ENCODE assay signal across 9 cellular contexts in the genomic region with DNA sequence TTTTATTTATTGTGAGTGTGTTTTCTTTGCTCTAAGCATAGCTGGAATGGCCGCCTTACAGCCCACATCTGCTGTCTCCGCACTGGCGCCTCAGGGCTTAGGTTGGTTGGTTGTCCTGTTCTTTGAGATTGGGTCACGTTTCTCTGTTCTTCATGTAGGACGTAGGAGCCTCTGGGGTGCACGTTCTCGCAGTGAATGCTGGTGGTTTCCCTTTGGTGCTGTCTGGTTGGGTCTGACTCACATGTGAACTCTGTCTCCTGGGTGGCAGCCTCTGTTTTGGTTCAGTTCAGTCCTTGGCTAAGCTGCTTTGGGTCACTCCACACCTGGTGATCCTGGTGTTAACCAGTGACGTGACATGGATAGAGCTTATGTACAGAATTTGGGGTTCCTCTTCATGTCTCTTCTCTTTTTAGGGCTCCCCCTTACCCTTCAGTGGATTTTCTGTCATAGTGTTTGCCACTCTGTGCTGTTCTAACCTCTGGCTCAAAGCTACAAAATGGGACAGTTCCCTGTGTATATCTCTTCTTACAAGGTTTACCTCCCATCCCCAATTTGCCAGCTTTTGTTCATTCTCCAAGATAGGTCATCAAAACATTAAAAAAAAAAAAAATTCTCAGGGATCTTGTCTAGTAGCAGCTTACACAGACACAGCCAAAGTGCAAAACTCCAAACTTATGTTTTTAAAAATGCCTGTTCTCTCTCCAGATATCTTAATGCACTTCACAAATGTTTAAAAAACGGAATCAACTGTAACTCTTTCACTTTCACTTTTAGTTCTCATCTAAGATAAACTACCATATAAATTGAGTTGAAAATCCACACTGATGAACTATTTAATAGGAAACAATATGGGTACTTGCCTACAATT. TPM values are rescaled to one million over a fixed set of nuclear protein-coding genes. Genes with fewer than 3 reads are reported as not detected.
DNase-seq lines count a peak whose midpoint lies in the region; ATAC-seq and TF ChIP-seq lines count a peak whose summit lies in the region.
"Had no signal": no experiment of that assay in that cellular context is flagged by ENCODE, and none has a peak within 500 bp of the region (broad histone marks: within the 10 kb centered on the region; RNA-seq: fewer than 3 reads in every experiment).

No MANE protein-coding gene starts in this region.

- DNase-seq in T-helper 2 cell: peak in 4 of 5 experiments; percentile 31 to 86 (median 66)
- peak; percentile 73 for DNase-seq in central memory CD4-positive, alpha-beta T cell
- DNase-seq in ureter (ENCODE audit: low spot score): peak; percentile 34
- no peak for DNase-seq in endothelial cell (ENCODE audit: low spot score)
- no peak for DNase-seq in NCI-H524 treated with DMSO at 0.1 percent for 48 hours (lab: John Stamatoyannopoulos, UW)

- no peak overlapping the region for H3K27ac Mint-ChIP-seq in endothelial cell (ENCODE audit: unreplicated experiment)

- peaks cover 10% of the 10 kb centered on the region for H3K27me3 Mint-ChIP-seq in endothelial cell (ENCODE audit: unreplicated experiment)

- peaks cover 14% of the 10 kb centered on the region in 2 experiments for H3K4me1 ChIP-seq in neutrophil (ENCODE audit: control insufficient read depth in 1 of 2, insufficient read depth in 1 of 2, low read depth in 1 of 2, low read length in 1 of 2)

- no peaks in the 10 kb centered on the region for H3K9me3 Mint-ChIP-seq in endothelial cell (ENCODE audit: unreplicated experiment)

- no peaks in the 10 kb centered on the region for H3K36me3 ChIP-seq in neutrophil
- H3K36me3 ChIP-seq: adrenal gland had no signal

- H3K27me3 ChIP-seq in neutrophil: no peaks in the 10 kb centered on the region
- H3K27me3 ChIP-seq: adrenal gland had no signal

- TF ChIP-seq CTCF in neutrophil (IDR thresholded peaks at IDR 0.05) (no peak), endothelial cell (IDR thresholded peaks at IDR 0.05; ENCODE audit: unreplicated experiment) (no peak)

- H3K36me3 Mint-ChIP-seq in endothelial cell (ENCODE audit: low read depth, unreplicated experiment): peaks cover 4% of the 10 kb centered on the region

- H3K4me3 ChIP-seq in neutrophil (ENCODE audit: low read depth in 1 of 2, low read length in 1 of 2): peak overlapping the region; percentile 44 to 51

- ATAC-seq in GM18858 (IDR thresholded peaks at IDR 0.05; ENCODE audit: unreplicated experiment) (peak; percentile 97), HG03039 (IDR thresholded peaks at IDR 0.05; ENCODE audit: unreplicated experiment) (peak; percentile 99)

- H3K9me3 ChIP-seq in neutrophil: no peaks in the 10 kb centered on the region
- H3K9me3 ChIP-seq: adrenal gland had no signal

- H3K27ac ChIP-seq in neutrophil: peak overlapping the region; percentile 82

- H3K4me3 Mint-ChIP-seq in endothelial cell (ENCODE audit: unreplicated experiment): no peak overlapping the region

- H3K4me1 Mint-ChIP-seq in endothelial cell (ENCODE audit: unreplicated experiment): no peaks in the 10 kb centered on the region

RNA-seq across cellular contexts. Expression of gene LPCAT1, which starts 12.8 kb away (rescaled TPM):
- total RNA-seq in ureter (48.0 TPM), endothelial cell (ENCODE audit: unreplicated experiment) (81.3 TPM)

Comparison
In these comparisons a context has a peak if more than half of its experiments do, and no peak if none do; other contexts are left out.
1. DNase-seq: peak in T-helper 2 cell (4 of 5), central memory CD4-positive, alpha-beta T cell (single experiment) and ureter (single experiment); none in endothelial cell (single experiment) and NCI-H524 treated with DMSO at 0.1 percent for 48 hours (single experiment).